Comparison of ENCODE assay signal across 20 cellular contexts in the genomic region with DNA sequence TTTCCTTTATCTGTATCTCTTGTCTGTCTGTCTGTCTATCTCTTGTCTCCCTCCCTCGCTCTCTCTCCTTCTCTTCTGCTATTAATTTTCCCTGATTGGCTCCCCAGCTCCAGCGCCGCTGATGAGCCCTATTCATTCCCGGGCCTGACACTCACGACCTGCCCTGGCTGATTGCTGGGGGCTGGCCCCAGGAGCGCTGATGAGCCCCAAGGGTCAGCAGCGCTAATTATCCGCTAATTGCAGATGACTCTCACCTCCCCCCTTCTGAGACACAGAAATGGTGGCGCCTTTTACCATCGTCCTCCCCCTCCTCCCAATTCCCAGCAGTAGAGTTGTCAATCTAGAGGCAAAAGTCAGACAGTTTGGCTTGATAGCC. TPM values are rescaled to one million over a fixed set of nuclear protein-coding genes. Genes with fewer than 3 reads are reported as not detected.
DNase-seq lines count a peak whose midpoint lies in the region; ATAC-seq and TF ChIP-seq lines count a peak whose summit lies in the region.
"Had no signal": no experiment of that assay in that cellular context is flagged by ENCODE, and none has a peak within 500 bp of the region (broad histone marks: within the 10 kb centered on the region; RNA-seq: fewer than 3 reads in every experiment).

No MANE protein-coding gene starts in this region.

- H3K9ac ChIP-seq in SK-N-SH, result no peak overlapping the region

- ATAC-seq in WTC11, result no peak
- ATAC-seq in stimulated activated effector memory CD8-positive, alpha-beta T cell treated with anti-CD3 and anti-CD28 coated beads, Interleukin-12 subunit alpha, Interleukin-12 subunit beta, amount 100 ng/mL, for 72 hours, result no peak

- no peaks in the 10 kb centered on the region for H3K36me3 ChIP-seq in SK-N-SH (replicated peaks in 1 of 2; ENCODE audit: control insufficient read depth in 1 of 2, insufficient read depth in 2 of 2, low read length in 1 of 2)
- H3K36me3 ChIP-seq: gastrocnemius medialis, neutrophil, tibial artery had no signal

- WGBS in SK-N-SH (ENCODE audit: low lambda C conversion rate), result 32% methylated on average over 10 of the region's 10 CpGs

- H3K4me1 ChIP-seq in SK-N-SH (ENCODE audit: control insufficient read depth in 1 of 2, insufficient read depth in 2 of 2, low read depth in 1 of 2, low read length in 1 of 2), result peaks cover 0 to 9% of the 10 kb centered on the region in 2 experiments; a peak in 1 of 4 replicates

- no peak for TF ChIP-seq EP300 in SK-N-SH (IDR thresholded peaks at IDR 0.05; ENCODE audit: borderline replicate concordance in 1 of 2, low read depth in 1 of 2, low read length in 1 of 2)

- no peaks in the 10 kb centered on the region for H3K9me2 ChIP-seq in SK-N-SH

- H4K20me1 ChIP-seq in SK-N-SH (ENCODE audit: insufficient read depth), result no peaks in the 10 kb centered on the region

- peaks cover 12% of the 10 kb centered on the region for H3K4me1 Mint-ChIP-seq in activated CD4-positive, alpha-beta T cell treated with anti-CD3 and anti-CD28 coated beads, Interleukin-2, amount 10 ng/mL, durations not matched to agents 24 days and 14 days
- H3K4me1 Mint-ChIP-seq in WTC11, result peaks cover 13% of the 10 kb centered on the region
- H3K4me1 Mint-ChIP-seq in glutamatergic neuron (ENCODE audit: low read depth, unreplicated experiment), result peaks cover 13% of the 10 kb centered on the region
- H3K4me1 Mint-ChIP-seq in stimulated activated effector memory CD8-positive, alpha-beta T cell treated with anti-CD3 and anti-CD28 coated beads, Interleukin-12 subunit alpha, Interleukin-12 subunit beta, amount 100 ng/mL, for 72 hours, result peaks cover 28% of the 10 kb centered on the region

- peaks cover 85% of the 10 kb centered on the region for H3K27me3 ChIP-seq in SK-N-SH (ENCODE audit: insufficient read depth)

- POLR2A ChIA-PET in WTC11 (lab: Charles Lee), result no interaction called here
- POLR2A ChIA-PET in SK-N-SH (lab: Yijun Ruan, JAX), result no interaction called here

- H3K9me3 Mint-ChIP-seq in activated CD4-positive, alpha-beta T cell treated with anti-CD3 and anti-CD28 coated beads, Interleukin-2, amount 10 ng/mL, durations not matched to agents 24 days and 14 days, result no peaks in the 10 kb centered on the region
- H3K9me3 Mint-ChIP-seq in WTC11, result peaks cover 8% of the 10 kb centered on the region
- H3K9me3 Mint-ChIP-seq in glutamatergic neuron (ENCODE audit: unreplicated experiment), result peaks cover 19% of the 10 kb centered on the region
- H3K9me3 Mint-ChIP-seq in stimulated activated effector memory CD8-positive, alpha-beta T cell treated with anti-CD3 and anti-CD28 coated beads, Interleukin-12 subunit alpha, Interleukin-12 subunit beta, amount 100 ng/mL, for 72 hours, result no peaks in the 10 kb centered on the region

- no peak overlapping the region for H3K4me2 ChIP-seq in SK-N-SH

- peaks cover 46% of the 10 kb centered on the region for H3K27me3 Mint-ChIP-seq in activated CD4-positive, alpha-beta T cell treated with anti-CD3 and anti-CD28 coated beads, Interleukin-2, amount 10 ng/mL, durations not matched to agents 24 days and 14 days
- H3K27me3 Mint-ChIP-seq in WTC11 (ENCODE audit: low read depth) (peaks cover 58% of the 10 kb centered on the region), glutamatergic neuron (ENCODE audit: unreplicated experiment) (peaks cover 28% of the 10 kb centered on the region)

- H3K9me3 ChIP-seq in SK-N-SH, result no peaks in the 10 kb centered on the region
- H3K9me3 ChIP-seq: gastrocnemius medialis, neutrophil, tibial artery had no signal

- no peaks in the 10 kb centered on the region for H3F3A ChIP-seq in SK-N-SH (replicated peaks; ENCODE audit: insufficient read depth)

- no peak for TF ChIP-seq RAD21 in SK-N-SH (IDR thresholded peaks at IDR 0.05; ENCODE audit: low read length)

- TF ChIP-seq CTCF in WTC11 (IDR thresholded peaks at IDR 0.05) (no peak), glutamatergic neuron (IDR thresholded peaks at IDR 0.05; ENCODE audit: partially characterized antibody, unreplicated experiment) (no peak), SK-N-SH (IDR thresholded peaks at IDR 0.05) (no peak)

- H3K4me3 ChIP-seq in SK-N-SH (ENCODE audit: low read depth in 2 of 2, low read length in 1 of 2), result no peak overlapping the region
- H3K4me3 ChIP-seq: lung had no signal

- H3K79me2 ChIP-seq in SK-N-SH (ENCODE audit: insufficient read depth), result no peaks in the 10 kb centered on the region

- H3K27ac ChIP-seq in SK-N-SH (ENCODE audit: low read depth in 2 of 2, low read length in 1 of 2), result no peak overlapping the region
- H3K27ac ChIP-seq: gastrocnemius medialis, neutrophil, tibial artery had no signal

- intact Hi-C loops in activated CD4-positive, alpha-beta T cell treated with anti-CD3 and anti-CD28 coated beads, Interleukin-2, amount 10 ng/mL, durations not matched to agents 24 days and 14 days (cut with micrococcal nuclease), result loop anchor here (2.0 kb wide), 1 partner anchor 76 kb away; no protein-coding TSS in a partner anchor

- no peak overlapping the region for H2AFZ ChIP-seq in SK-N-SH (ENCODE audit: low read depth)

- DNase-seq in activated CD4-positive, alpha-beta T cell treated with anti-CD3 and anti-CD28 coated beads, Interleukin-2, amount 10 ng/mL, durations not matched to agents 24 days and 14 days, result no peak
- no peak for DNase-seq in activated CD4-positive, alpha-beta T cell treated with anti-CD3 and anti-CD28 coated beads, Interleukin-2, amount 50 U/mL, for 1 hour
- no peak for DNase-seq in WTC11 (ENCODE audit: low spot score)
- DNase-seq in glutamatergic neuron, result no peak
- DNase-seq in stimulated activated effector memory CD8-positive, alpha-beta T cell treated with anti-CD3 and anti-CD28 coated beads, Interleukin-12 subunit alpha, Interleukin-12 subunit beta, amount 100 ng/mL, for 72 hours (ENCODE audit: low spot score in 2 of 2), result no peak
- no peak for DNase-seq in dedifferentiated amniotic fluid mesenchymal stem cell (ENCODE audit: extremely low spot score)
- DNase-seq in SK-N-SH, result no peak
- no peak for DNase-seq in SIG-M5 (lab: John Stamatoyannopoulos, UW)
- DNase-seq: gastrocnemius medialis, tibial artery had no signal

- no peaks in the 10 kb centered on the region for H3K36me3 Mint-ChIP-seq in activated CD4-positive, alpha-beta T cell treated with anti-CD3 and anti-CD28 coated beads, Interleukin-2, amount 10 ng/mL, durations not matched to agents 24 days and 14 days (ENCODE audit: low read depth)
- H3K36me3 Mint-ChIP-seq in WTC11 (no peaks in the 10 kb centered on the region), glutamatergic neuron (ENCODE audit: unreplicated experiment) (peaks cover 10% of the 10 kb centered on the region)
- H3K36me3 Mint-ChIP-seq in stimulated activated effector memory CD8-positive, alpha-beta T cell treated with anti-CD3 and anti-CD28 coated beads, Interleukin-12 subunit alpha, Interleukin-12 subunit beta, amount 100 ng/mL, for 72 hours, result peaks cover 6% of the 10 kb centered on the region

- no peak overlapping the region for H3K27ac Mint-ChIP-seq in activated CD4-positive, alpha-beta T cell treated with anti-CD3 and anti-CD28 coated beads, Interleukin-2, amount 10 ng/mL, durations not matched to agents 24 days and 14 days
- H3K27ac Mint-ChIP-seq in WTC11 (no peak overlapping the region), glutamatergic neuron (ENCODE audit: unreplicated experiment) (no peak overlapping the region)
- H3K27ac Mint-ChIP-seq in stimulated activated effector memory CD8-positive, alpha-beta T cell treated with anti-CD3 and anti-CD28 coated beads, Interleukin-12 subunit alpha, Interleukin-12 subunit beta, amount 100 ng/mL, for 72 hours, result no peak overlapping the region
- H3K27ac Mint-ChIP-seq: CD14-positive monocyte had no signal

- CTCF ChIA-PET in WTC11 (lab: Charles Lee), result interaction anchor here (1.0 to 5.8 kb wide), 19 partner anchors 8 to 140 kb away, joined by 3 to 59 read pairs (median 5); partner anchors contain the start of genes ABCB8 and H2BK1
- CTCF ChIA-PET in SK-N-SH (lab: Yijun Ruan, JAX), result interaction anchor here (0.6 to 15.5 kb wide), 27 partner anchors 10 to 1492 kb away, joined by 3 to 243 read pairs (median 4); partner anchors contain the start of genes ABCF2, SLC4A2 and TMUB1

- H3K4me3 Mint-ChIP-seq in activated CD4-positive, alpha-beta T cell treated with anti-CD3 and anti-CD28 coated beads, Interleukin-2, amount 10 ng/mL, durations not matched to agents 24 days and 14 days, result peak overlapping the region; percentile 74
- H3K4me3 Mint-ChIP-seq in WTC11 (peak overlapping the region; percentile 67), glutamatergic neuron (ENCODE audit: unreplicated experiment) (peak overlapping the region; percentile 81)
- peak overlapping the region; percentile 66 for H3K4me3 Mint-ChIP-seq in stimulated activated effector memory CD8-positive, alpha-beta T cell treated with anti-CD3 and anti-CD28 coated beads, Interleukin-12 subunit alpha, Interleukin-12 subunit beta, amount 100 ng/mL, for 72 hours

RNA-seq across cellular contexts. Expression of gene GBX1, which starts 1.3 kb away (rescaled TPM):
- total RNA-seq in activated CD4-positive, alpha-beta T cell treated with anti-CD3 and anti-CD28 coated beads, Interleukin-2, amount 10 ng/mL, durations not matched to agents 24 days and 14 days, result not detected in 2 replicates
- total RNA-seq in WTC11 (2021) (0.27 to 0.55 TPM in 2 of 3 replicates, not detected in the other), glutamatergic neuron (ENCODE audit: unreplicated experiment) (not detected)
- polyA plus RNA-seq in SK-N-SH (2012; rRNA removed), result not detected in 2 replicates
- polyA plus RNA-seq in SK-N-SH (2012; cell fraction: cytosol; rRNA removed), result not detected in 2 replicates
- polyA plus RNA-seq in SK-N-SH (2012; cell fraction: nucleus; rRNA removed), result not detected in 2 replicates
- total RNA-seq: cerebellum, Daoy, lung, OCI-LY7, SK-MEL-5 had no signal
- polyA plus RNA-seq: adipose tissue, CD14-positive monocyte, lung had no signal

RNA-seq across cellular contexts. Expression of gene ASB10, which starts 18.3 kb away (rescaled TPM):
- not detected in 2 replicates for total RNA-seq in activated CD4-positive, alpha-beta T cell treated with anti-CD3 and anti-CD28 coated beads, Interleukin-2, amount 10 ng/mL, durations not matched to agents 24 days and 14 days
- total RNA-seq in WTC11 (2021), result not detected in 3 replicates
- not detected for total RNA-seq in glutamatergic neuron (ENCODE audit: unreplicated experiment)
- polyA plus RNA-seq in SK-N-SH (2012; rRNA removed), result not detected in 2 replicates
- not detected in 2 replicates for polyA plus RNA-seq in SK-N-SH (2012; cell fraction: cytosol; rRNA removed)
- not detected in 2 replicates for polyA plus RNA-seq in SK-N-SH (2012; cell fraction: nucleus; rRNA removed)
- total RNA-seq: A172, cerebellum, Daoy, lung, OCI-LY7, SK-MEL-5 had no signal
- polyA plus RNA-seq: adipose tissue, CD14-positive monocyte, lung had no signal

RNA-seq across cellular contexts. Expression of gene H2BK1, which starts 41.5 kb away (rescaled TPM):
- total RNA-seq in activated CD4-positive, alpha-beta T cell treated with anti-CD3 and anti-CD28 coated beads, Interleukin-2, amount 10 ng/mL, durations not matched to agents 24 days and 14 days, result 0.83 TPM in 1 of 2 replicates, not detected in the other
- total RNA-seq in WTC11 (2021), result 0.87 TPM in 1 of 3 replicates, not detected in the others
- not detected for total RNA-seq in glutamatergic neuron (ENCODE audit: unreplicated experiment)
- polyA plus RNA-seq in SK-N-SH (2012; rRNA removed), result not detected in 2 replicates
- polyA plus RNA-seq in SK-N-SH (2012; cell fraction: cytosol; rRNA removed), result not detected in 2 replicates
- polyA plus RNA-seq in SK-N-SH (2012; cell fraction: nucleus; rRNA removed), result 0.73 TPM in 1 of 2 replicates, not detected in the other
- total RNA-seq: A172, cerebellum, Daoy, gastrocnemius medialis, OCI-LY7, right cardiac atrium, SK-MEL-5 had no signal
- polyA plus RNA-seq: adipose tissue, CD14-positive monocyte, lung, right cardiac atrium had no signal

RNA-seq across cellular contexts. Expression of gene ABCF2, which starts 58.2 kb away (rescaled TPM):
- 84.6 and 90.3 TPM in 2 replicates for total RNA-seq in activated CD4-positive, alpha-beta T cell treated with anti-CD3 and anti-CD28 coated beads, Interleukin-2, amount 10 ng/mL, durations not matched to agents 24 days and 14 days
- total RNA-seq in WTC11 (2021) (41.3 to 43.7 TPM (median 43.5 TPM) in 3 replicates), glutamatergic neuron (ENCODE audit: unreplicated experiment) (39.1 TPM)
- polyA plus RNA-seq in SK-N-SH (2012; rRNA removed), result 75.4 and 102 TPM in 2 replicates
- 49.9 and 79.5 TPM in 2 replicates for polyA plus RNA-seq in SK-N-SH (2012; cell fraction: cytosol; rRNA removed)
- polyA plus RNA-seq in SK-N-SH (2012; cell fraction: nucleus; rRNA removed), result 69.6 and 89.1 TPM in 2 replicates
